In genomic region chr3:99774467-99774866, GRCh38 we compare ENCODE assay signal across 9 cellular contexts. TPM values are rescaled to one million over a fixed set of nuclear protein-coding genes. Genes with fewer than 3 reads are reported as not detected.
DNase-seq lines count a peak whose midpoint lies in the region; ATAC-seq, FAIRE-seq and TF ChIP-seq lines count a peak whose summit lies in the region.
"Had no signal": no experiment of that assay in that cellular context is flagged by ENCODE, and none has a peak within 500 bp of the region (broad histone marks: within the 10 kb centered on the region; RNA-seq: fewer than 3 reads in every experiment).

No MANE protein-coding gene starts in this region.

- no peak for TF ChIP-seq POLR2A in esophagus muscularis mucosa (IDR thresholded peaks at IDR 0.05; ENCODE audit: low read depth)
- TF ChIP-seq POLR2A in ovary (IDR thresholded peaks at IDR 0.05): no peak

- POLR2A ChIA-PET in AG04450 (lab: Yijun Ruan, JAX): no interaction called here

- TF ChIP-seq CTCF in AG04450 (IDR thresholded peaks at IDR 0.05; ENCODE audit: low read depth, low read length): no peak
- TF ChIP-seq CTCF in brain microvascular endothelial cell (IDR thresholded peaks at IDR 0.05; ENCODE audit: low read depth, low read length, missing control alignments): no peak
- no peak for TF ChIP-seq CTCF in esophagus muscularis mucosa (IDR thresholded peaks at IDR 0.05)
- TF ChIP-seq CTCF in ovary (IDR thresholded peaks at IDR 0.05): no peak

- TF ChIP-seq EP300 in esophagus muscularis mucosa (IDR thresholded peaks at IDR 0.05) (no peak), ovary (IDR thresholded peaks at IDR 0.05) (no peak)

- DNase-seq in AG04450 (ENCODE audit: low read depth, low spot score): peak; percentile 23
- peak; percentile 7 for DNase-seq in GM19239 (ENCODE audit: insufficient read length, low spot score)
- peak; percentile 77 for DNase-seq in brain microvascular endothelial cell
- DNase-seq in esophagus muscularis mucosa (ENCODE audit: extremely low spot score): no peak
- DNase-seq in NCI-H69 (lab: John Stamatoyannopoulos, UW): no peak
- no peak for DNase-seq in stimulated activated CD4-positive, alpha-beta T cell treated with anti-CD3 and anti-CD28 coated beads, Interleukin-1b, Interleukin-23, amount 100 ng/mL, for 48 hours
- DNase-seq in ovary: no peak
- DNase-seq: activated B cell treated with CpG ODN at 0.5 μM for 24 hours had no signal

- FAIRE-seq in GM19239 (lab: Jason Lieb, UNC): peak; percentile 49

- H3K36me3 ChIP-seq in brain microvascular endothelial cell (replicated peaks) (peaks cover 2% of the 10 kb centered on the region), esophagus muscularis mucosa (no peaks in the 10 kb centered on the region), ovary (no peaks in the 10 kb centered on the region)

- 39% methylated on average over 2 of the region's 2 CpGs for WGBS in esophagus muscularis mucosa
- 47 to 53% (median 49%) methylated on average over 2 of the region's 2 CpGs for WGBS in ovary, 3 donors

- in situ Hi-C loops in brain microvascular endothelial cell (cut with HindIII; ENCODE audit: low pct_ligation_motif_present, low sequenced_read_pairs): no loop called here

- CTCF ChIA-PET in AG04450 (lab: Charles Lee): no interaction called here

- no peaks in the 10 kb centered on the region for H3K9me3 ChIP-seq in AG04450 (ENCODE audit: control insufficient read depth, insufficient read depth, low read length)
- H3K9me3 ChIP-seq in esophagus muscularis mucosa: no peaks in the 10 kb centered on the region
- no peaks in the 10 kb centered on the region for H3K9me3 ChIP-seq in ovary

- H3K27me3 ChIP-seq in AG04450 (ENCODE audit: control insufficient read depth, insufficient read depth, low read length) (no peaks in the 10 kb centered on the region), brain microvascular endothelial cell (replicated peaks) (no peaks in the 10 kb centered on the region), esophagus muscularis mucosa (no peaks in the 10 kb centered on the region), ovary (no peaks in the 10 kb centered on the region)

- H3K4me1 ChIP-seq in esophagus muscularis mucosa: no peaks in the 10 kb centered on the region
- no peaks in the 10 kb centered on the region for H3K4me1 ChIP-seq in ovary (ENCODE audit: insufficient read depth)

- peak; percentile 81 for ATAC-seq in HG03097 (IDR thresholded peaks at IDR 0.05; ENCODE audit: low FRiP score, unreplicated experiment)

- H3K4me3 ChIP-seq in AG04450 (ENCODE audit: low read depth, low read length) (no peak overlapping the region), brain microvascular endothelial cell (ENCODE audit: low read depth, low read length) (no peak overlapping the region), esophagus muscularis mucosa (no peak overlapping the region), ovary (no peak overlapping the region)

- intact Hi-C loops in esophagus muscularis mucosa (cut with DNase I) (no loop called here), ovary (cut with DNase I) (no loop called here)

- H3K27ac ChIP-seq in AG04450 (ENCODE audit: low read depth, low read length) (no peak overlapping the region), brain microvascular endothelial cell (no peak overlapping the region), esophagus muscularis mucosa (replicated peaks in 1 of 4) (no peak overlapping the region), ovary (no peak overlapping the region)

RNA-seq across cellular contexts. Expression of gene CMSS1, which starts 43.2 kb away (rescaled TPM):
- polyA plus RNA-seq in AG04450 (2011; rRNA removed) (11.9 and 15.7 TPM in 2 replicates), ovary (10 to 100 TPM; 23.4 to 24.9 TPM)
- polyA minus RNA-seq in AG04450 (2011; rRNA and poly(A)+ RNA removed): 2.9 and 5.1 TPM in 2 replicates
- total RNA-seq in esophagus muscularis mucosa (10 to 100 TPM; 11.2 to 16.3 (median 14.1) TPM), ovary (10 to 100 TPM; 14.5 to 54.0 (median 32.6) TPM)

Comparison
In these comparisons a context has a peak if more than half of its experiments do, and no peak if none do; other contexts are left out.
1. DNase-seq: peak in AG04450 (single experiment), GM19239 (single experiment) and brain microvascular endothelial cell (single experiment); none in esophagus muscularis mucosa (single experiment), NCI-H69 (single experiment), stimulated activated CD4-positive, alpha-beta T cell treated with anti-CD3 and anti-CD28 coated beads, Interleukin-1b, Interleukin-23, amount 100 ng/mL, for 48 hours (single experiment) and ovary (0 of 5).